21 cellular contexts compared by ENCODE assay signal in genomic region chr2:26845021-26845420, GRCh38. TPM values are rescaled to one million over a fixed set of nuclear protein-coding genes. Genes with fewer than 3 reads are reported as not detected.
"Had no signal": no experiment of that assay in that cellular context is flagged by ENCODE, and none has a peak within 500 bp of the region (broad histone marks: within the 10 kb centered on the region; RNA-seq: fewer than 3 reads in every experiment).

No MANE protein-coding gene starts in this region.

- H3K27ac ChIP-seq: breast epithelium, neural progenitor cell, right lobe of liver, testis, transverse colon, uterus had no signal

- FAIRE-seq: endothelial cell of umbilical vein, keratinocyte had no signal

- DNase-seq: activated CD4-positive, alpha-beta T cell treated with anti-CD3 and anti-CD28 coated beads for 36 hours; activated CD4-positive, CD25-positive, alpha-beta regulatory T cell; activated naive CD4-positive, alpha-beta T cell; activated T-cell treated with anti-CD3 and anti-CD28 coated beads for 4 hours; activated T-cell treated with anti-CD3 and anti-CD28 coated beads, Interleukin-2, amount 50 U/mL, for 72 hours; central memory CD4-positive, alpha-beta T cell; foreskin fibroblast; hippocampal formation; left colon; naive thymus-derived CD8-positive, alpha-beta T cell; right lobe of liver; stimulated activated CD4-positive, alpha-beta T cell treated with anti-CD3 and anti-CD28 coated beads, Interleukin-2, amount 100 ng/mL, for 48 hours; stimulated activated naive CD4-positive, alpha-beta T cell treated with Interleukin-2 at 50 U/mL for 16 hours; testis; transverse colon; uterus had no signal

- H3K36me3 ChIP-seq: breast epithelium, neural progenitor cell, right lobe of liver, transverse colon, uterus had no signal

- H3K4me2 ChIP-seq: neural progenitor cell had no signal

- H3K9me3 ChIP-seq: breast epithelium, right lobe of liver, testis, transverse colon, uterus had no signal

- H3K9ac ChIP-seq: neural progenitor cell had no signal

- H2AFZ ChIP-seq: neural progenitor cell had no signal

- H3K4me3 ChIP-seq: breast epithelium, neural progenitor cell, right lobe of liver, testis, transverse colon, uterus had no signal

- H3K27me3 ChIP-seq: testis had no signal

RNA-seq across cellular contexts. Expression of gene DPYSL5, which starts 2.9 kb away (rescaled TPM):
- polyA plus RNA-seq: endothelial cell of umbilical vein; esophagus; keratinocyte; naive thymus-derived CD8-positive, alpha-beta T cell had no signal
